Comparison of ENCODE assay signal across 8 cellular contexts in the genomic region with DNA sequence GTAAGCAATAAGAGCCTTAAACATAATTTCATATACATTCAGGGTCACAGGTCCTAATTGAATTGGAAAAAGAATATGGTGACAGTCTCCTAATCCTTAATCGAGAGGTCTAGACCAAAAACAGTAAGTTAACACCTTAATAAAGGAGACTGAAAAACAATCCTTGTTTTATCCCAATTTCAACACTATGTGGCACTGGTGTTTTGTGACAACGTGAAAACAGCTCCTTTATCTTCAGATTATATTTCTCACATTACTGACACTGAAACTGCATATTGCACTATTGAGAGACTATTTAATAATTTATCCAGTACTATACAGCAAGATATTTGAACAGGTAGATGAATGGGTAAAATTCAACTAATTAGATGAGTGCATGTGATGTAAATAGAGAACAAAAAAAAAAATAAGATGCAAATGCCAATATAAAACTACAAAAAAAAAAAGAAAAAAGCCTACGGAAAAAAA. TPM values are rescaled to one million over a fixed set of nuclear protein-coding genes. Genes with fewer than 3 reads are reported as not detected.
A peak's percentile ranks its signal among the peaks of the same experiment; 100 is the strongest.
DNase-seq lines count a peak whose midpoint lies in the region; ATAC-seq, FAIRE-seq and TF ChIP-seq lines count a peak whose summit lies in the region.

No MANE protein-coding gene starts in this region.

- H3K27ac ChIP-seq in small intestine (ENCODE audit: low read depth in 1 of 2, low read length in 1 of 2) = no peak overlapping the region

- DNase-seq in D721Med (ENCODE audit: insufficient read length, low spot score) = no peak
- peak; percentile 51 for DNase-seq in SW480 (ENCODE audit: low spot score)
- DNase-seq in frontal cortex (ENCODE audit: low spot score in 2 of 2) = no peak
- DNase-seq in small intestine = peak; percentile 36
- no peak for DNase-seq in iPS-NIHi11 (ENCODE audit: low spot score)

- ATAC-seq in HG03354 (IDR thresholded peaks at IDR 0.05; ENCODE audit: poor library complexity, severe bottlenecking, unreplicated experiment) (peak; percentile 50), GM18907 (IDR thresholded peaks at IDR 0.05; ENCODE audit: unreplicated experiment) (no peak), GM21737 (IDR thresholded peaks at IDR 0.05; ENCODE audit: unreplicated experiment) (no peak)

- H3K4me1 ChIP-seq in small intestine (ENCODE audit: control insufficient read depth in 2 of 2, insufficient read depth in 1 of 2, low read depth in 1 of 2, low read length in 1 of 2) = no peaks in the 10 kb centered on the region

- peak; percentile 86 for TF ChIP-seq CTCF in D721Med (IDR thresholded peaks at IDR 0.05; ENCODE audit: insufficient read depth, missing control alignments)

- peaks cover 8 to 13% of the 10 kb centered on the region in 2 donors for H3K36me3 ChIP-seq in small intestine (ENCODE audit: control insufficient read depth in 2 of 2, insufficient read depth in 2 of 2, low read length in 2 of 2)

- H3K4me3 ChIP-seq in small intestine (ENCODE audit: low read depth in 1 of 2, low read length in 2 of 2) = no peak overlapping the region

- WGBS in small intestine, 3 donors = 50 to 57% (median 55%) methylated on average over 3 of the region's 3 CpGs

- FAIRE-seq in D721Med (lab: Jason Lieb, UNC) (peak; percentile 99), frontal cortex (lab: Jason Lieb, UNC) (peak; percentile 82), small intestine (lab: Jason Lieb, UNC) (peak; percentile 47)

- no peaks in the 10 kb centered on the region for H3K27me3 ChIP-seq in small intestine (ENCODE audit: control insufficient read depth in 2 of 2, insufficient read depth in 2 of 2, low read length in 2 of 2)

- H3K9me3 ChIP-seq in small intestine (ENCODE audit: control insufficient read depth, low read depth) = no peaks in the 10 kb centered on the region

RNA-seq across cellular contexts. Expression of a gene that starts 34.1 kb away (rescaled TPM):
- total RNA-seq in frontal cortex = 29.8 TPM
- polyA plus RNA-seq in small intestine = 10 to 100 TPM; 10.8 to 11.5 (median 11.4) TPM

Comparison
In these comparisons a context has a peak if more than half of its experiments do, and no peak if none do; other contexts are left out.
1. DNase-seq: peak in SW480 (single experiment) and small intestine (single experiment); none in D721Med (single experiment), frontal cortex (0 of 2) and iPS-NIHi11 (single experiment).